In the genomic region with DNA sequence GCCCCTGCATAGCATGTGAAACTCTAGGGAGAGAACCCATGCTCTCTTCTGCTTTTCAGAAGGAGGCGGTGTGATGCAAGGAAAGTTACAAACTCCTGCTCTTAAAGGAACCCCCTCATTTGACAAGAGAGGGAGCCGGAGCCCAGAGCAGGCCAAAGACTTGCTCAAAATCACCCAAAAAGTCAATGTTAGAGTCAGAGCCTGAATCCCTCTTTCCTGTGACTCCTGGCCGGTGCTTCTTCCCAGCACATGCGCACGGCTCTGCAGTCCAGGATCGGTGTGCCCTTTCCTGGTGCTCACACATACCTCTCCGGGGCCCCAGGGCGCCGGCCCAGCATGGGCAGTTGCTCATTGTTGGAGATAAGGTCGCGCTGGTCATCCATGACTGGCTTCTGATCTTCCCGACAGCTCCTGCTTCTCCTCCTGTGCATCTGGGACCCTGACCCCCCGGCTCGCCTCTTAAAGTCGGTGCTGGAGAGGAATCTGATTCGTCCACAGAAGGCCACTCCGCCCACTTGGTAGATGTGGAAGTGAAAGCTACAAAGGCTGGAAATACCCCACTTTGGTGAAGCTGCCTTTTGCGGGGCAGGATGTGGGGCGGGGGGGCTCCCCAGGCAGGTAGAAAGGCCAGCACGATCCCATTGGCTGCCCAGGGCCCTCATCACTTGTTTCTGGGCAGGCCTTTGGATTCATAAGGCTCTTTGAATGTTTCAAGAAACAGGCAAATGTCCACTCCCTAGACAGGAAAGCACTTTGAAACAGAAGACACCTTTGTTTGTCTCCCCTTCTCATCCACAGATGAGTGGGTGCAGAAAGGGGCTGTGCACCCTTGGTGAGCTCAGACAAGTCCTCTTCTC, we compare ENCODE assay signal across 8 cellular contexts. TPM values are rescaled to one million over a fixed set of nuclear protein-coding genes. Genes with fewer than 3 reads are reported as not detected.
DNase-seq lines count a peak whose midpoint lies in the region; ATAC-seq and TF ChIP-seq lines count a peak whose summit lies in the region.

TSS of gene CD74 (minus strand) at position 592 of the 857 bp plus-strand sequence. CDS start at position 431, 161 bp downstream.

- no peak for TF ChIP-seq POLR2A in breast epithelium (IDR thresholded peaks at IDR 0.05)

- in situ Hi-C loops in HAP-1 (cut with MboI; ENCODE audit: low sequenced_read_pairs), result no loop called here

- peaks cover 10 to 46% (median 33%) of the 10 kb centered on the region in 11 experiments; a peak in 20 of 22 replicates for H4K20me1 ChIP-seq in BLaER1 treated with 17β-estradiol and CSF1 and Interleukin-3, amounts not matched to agents 10 nM and 100 nM

- H3K27ac ChIP-seq in BLaER1 treated with 17β-estradiol and CSF1 and Interleukin-3, amounts not matched to agents 10 nM and 100 nM, result peak within 1 kb of the TSS; percentile 90 to 98 (median 94)
- H3K27ac ChIP-seq in HL-60 (replicated peaks) (peak within 1 kb of the TSS; percentile 49), WERI-Rb-1 (no peak within 1 kb of the TSS), breast epithelium (peak within 1 kb of the TSS; percentile 85 to 88)

- H3K4me3 ChIP-seq in BLaER1 treated with 17β-estradiol and CSF1 and Interleukin-3, amounts not matched to agents 10 nM and 100 nM, result peak within 1 kb of the TSS; percentile 65 to 90 (median 86)
- peak within 1 kb of the TSS; percentile 64 for H3K4me3 ChIP-seq in HL-60 (replicated peaks; ENCODE audit: insufficient read depth, low read length)
- no peak within 1 kb of the TSS for H3K4me3 ChIP-seq in WERI-Rb-1 (ENCODE audit: low read depth, low read length)
- peak within 1 kb of the TSS; percentile 45 to 77 (median 60) for H3K4me3 ChIP-seq in breast epithelium
- peak within 1 kb of the TSS; percentile 33 for H3K4me3 ChIP-seq in kidney epithelial cell (ENCODE audit: low read depth, low read length)
- no peak within 1 kb of the TSS for H3K4me3 ChIP-seq in HAP-1

- H3K27me3 ChIP-seq in BLaER1 treated with 17β-estradiol and CSF1 and Interleukin-3, amounts not matched to agents 10 nM and 100 nM, result no peaks in the 10 kb centered on the region
- H3K27me3 ChIP-seq in HL-60 (ENCODE audit: insufficient read depth, poor library complexity, severe bottlenecking), result no peaks in the 10 kb centered on the region
- H3K27me3 ChIP-seq in WERI-Rb-1 (ENCODE audit: insufficient read depth, low read depth, severe bottlenecking), result no peaks in the 10 kb centered on the region
- no peaks in the 10 kb centered on the region for H3K27me3 ChIP-seq in breast epithelium
- H3K27me3 ChIP-seq in kidney epithelial cell (ENCODE audit: control insufficient read depth, insufficient read depth, low read length), result no peaks in the 10 kb centered on the region
- H3K27me3 ChIP-seq in HAP-1 (ENCODE audit: low read depth), result no peaks in the 10 kb centered on the region

- peaks cover 14 to 24% (median 21%) of the 10 kb centered on the region in 11 experiments; a peak in 21 of 22 replicates for H3K36me3 ChIP-seq in BLaER1 treated with 17β-estradiol and CSF1 and Interleukin-3, amounts not matched to agents 10 nM and 100 nM
- H3K36me3 ChIP-seq in WERI-Rb-1, result no peaks in the 10 kb centered on the region
- H3K36me3 ChIP-seq in breast epithelium, result no peaks in the 10 kb centered on the region
- no peaks in the 10 kb centered on the region for H3K36me3 ChIP-seq in kidney epithelial cell (ENCODE audit: control insufficient read depth, insufficient read depth, low read length)
- no peaks in the 10 kb centered on the region for H3K36me3 ChIP-seq in HAP-1 (replicated peaks)

- TF ChIP-seq CTCF in HL-60 (IDR thresholded peaks at IDR 0.05; ENCODE audit: insufficient read depth, low read length) (no peak), WERI-Rb-1 (IDR thresholded peaks at IDR 0.05; ENCODE audit: low read depth, low read length) (no peak), breast epithelium (IDR thresholded peaks at IDR 0.05) (no peak), kidney epithelial cell (IDR thresholded peaks at IDR 0.05; ENCODE audit: insufficient read depth, low read length, poor library complexity, severe bottlenecking) (no peak)

- intact Hi-C loops in breast epithelium (cut with DNase I; ENCODE audit: low total_unique reads), result no loop called here

- H3K9ac ChIP-seq in BLaER1 treated with 17β-estradiol and CSF1 and Interleukin-3, amounts not matched to agents 10 nM and 100 nM, result peak within 1 kb of the TSS; percentile 85 to 97 (median 94)

- peak; percentile 69 for ATAC-seq in GM19452 (IDR thresholded peaks at IDR 0.05; ENCODE audit: unreplicated experiment)

- H3K4me2 ChIP-seq in BLaER1 treated with 17β-estradiol and CSF1 and Interleukin-3, amounts not matched to agents 10 nM and 100 nM, result peak within 1 kb of the TSS; percentile 83 to 99 (median 96)

- DNase-seq in HL-60 (ENCODE audit: low read depth in 1 of 2, low spot score in 1 of 2) (peak; percentile 56 to 77), WERI-Rb-1 (peak; percentile 59), breast epithelium (ENCODE audit: low spot score in 2 of 2) (peak; percentile 75 to 90), kidney epithelial cell (ENCODE audit: low read depth) (peak; percentile 66), HAP-1 (ENCODE audit: low spot score in 2 of 2) (no peak)
- peak; percentile 91 for DNase-seq in stimulated activated CD4-positive, alpha-beta T cell treated with anti-CD3 and anti-CD28 coated beads, Interleukin-1b, Interleukin-23, amount 100 ng/mL, for 48 hours

- no peaks in the 10 kb centered on the region for H3K9me3 ChIP-seq in BLaER1 treated with 17β-estradiol and CSF1 and Interleukin-3, amounts not matched to agents 10 nM and 100 nM (replicated peaks in 1 of 11)
- H3K9me3 ChIP-seq in WERI-Rb-1 (ENCODE audit: severe bottlenecking) (no peaks in the 10 kb centered on the region), breast epithelium (no peaks in the 10 kb centered on the region), HAP-1 (no peaks in the 10 kb centered on the region)

- H3K4me1 ChIP-seq in BLaER1 treated with 17β-estradiol and CSF1 and Interleukin-3, amounts not matched to agents 10 nM and 100 nM, result peaks cover 45 to 69% (median 54%) of the 10 kb centered on the region in 10 experiments
- H3K4me1 ChIP-seq in breast epithelium, result peaks cover 0 to 6% of the 10 kb centered on the region in 2 donors
- H3K4me1 ChIP-seq in HAP-1, result peaks cover 3% of the 10 kb centered on the region; the same call in 1 of the 2 replicates

RNA-seq across cellular contexts. Expression of gene CD74, which starts in this region (rescaled TPM):
- total RNA-seq in breast epithelium (100 to 1,000 TPM; 382 to 393 (median 392) TPM), kidney epithelial cell (119 and 126 TPM in 2 replicates)

Comparison
In these comparisons a context has a peak if more than half of its experiments do, and no peak if none do; other contexts are left out.
1. H3K4me3 ChIP-seq: peak in BLaER1 treated with 17β-estradiol and CSF1 and Interleukin-3, amounts not matched to agents 10 nM and 100 nM (10 of 10), HL-60 (single experiment), breast epithelium (3 of 3) and kidney epithelial cell (single experiment); none in WERI-Rb-1 (single experiment) and HAP-1 (single experiment).
2. DNase-seq: peak in HL-60 (2 of 2), WERI-Rb-1 (single experiment), breast epithelium (2 of 2), kidney epithelial cell (single experiment) and stimulated activated CD4-positive, alpha-beta T cell treated with anti-CD3 and anti-CD28 coated beads, Interleukin-1b, Interleukin-23, amount 100 ng/mL, for 48 hours (single experiment); none in HAP-1 (0 of 2).